In the genomic region with DNA sequence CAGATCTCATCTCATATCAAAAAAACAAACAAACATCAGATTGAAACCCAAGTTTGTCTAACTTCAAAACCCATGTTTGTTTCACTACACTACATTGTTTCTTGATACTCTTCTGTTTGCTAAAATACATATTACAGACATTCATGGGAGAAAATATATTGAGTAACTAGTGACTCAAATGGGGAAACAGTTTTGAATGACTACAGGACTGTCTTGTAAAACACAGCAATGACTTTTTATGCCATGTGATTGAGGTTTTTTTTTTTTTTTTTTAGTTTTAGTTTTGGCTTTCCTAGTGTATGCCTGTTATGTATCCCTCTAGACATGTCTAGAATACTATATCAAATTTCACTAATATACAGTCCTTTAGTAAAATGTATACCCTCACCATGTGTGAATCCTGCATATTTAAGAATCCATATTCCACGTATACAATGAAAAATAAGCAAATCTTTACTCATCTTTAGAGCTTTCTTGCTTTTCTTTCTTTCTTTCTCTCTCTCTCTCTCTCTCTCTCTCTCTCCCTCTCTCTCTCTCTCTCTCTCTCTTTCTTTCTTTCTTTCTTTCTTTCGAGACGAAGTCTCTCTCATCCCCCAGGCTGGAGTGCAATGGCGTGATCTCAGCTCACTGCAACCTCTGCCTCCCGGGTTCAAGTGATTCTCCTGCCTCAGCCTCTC, we compare ENCODE assay signal across 11 cellular contexts. TPM values are rescaled to one million over a fixed set of nuclear protein-coding genes. Genes with fewer than 3 reads are reported as not detected.
A peak's percentile ranks its signal among the peaks of the same experiment; 100 is the strongest.
DNase-seq lines count a peak whose midpoint lies in the region; ATAC-seq and TF ChIP-seq lines count a peak whose summit lies in the region.
"Had no signal": no experiment of that assay in that cellular context is flagged by ENCODE, and none has a peak within 500 bp of the region (broad histone marks: within the 10 kb centered on the region; RNA-seq: fewer than 3 reads in every experiment).

No MANE protein-coding gene starts in this region.

- no peaks in the 10 kb centered on the region for H3K79me2 ChIP-seq in PC-9 (ENCODE audit: low read depth)

- H3K4me2 ChIP-seq in PC-9 = no peak overlapping the region

- no TSS peak for BruUV-seq in PC-9 (replicated peaks; lab: Mats Ljungman, UMichigan)

- H3F3A ChIP-seq in PC-9 (ENCODE audit: insufficient read depth, low read depth) = peaks cover 11% of the 10 kb centered on the region; the same call in 1 of the 2 replicates

- CTCF ChIA-PET in PC-9 (lab: Charles Lee) = no interaction called here

- H3K27ac ChIP-seq in PC-9 = no peak overlapping the region
- H3K27ac ChIP-seq: upper lobe of left lung had no signal

- DNase-seq in AG08395 (ENCODE audit: low spot score) (peak; percentile 24), adipocyte (ENCODE audit: low read depth) (peak; percentile 52), NCI-H2171 treated with DMSO at 0.1 percent for 48 hours (lab: John Stamatoyannopoulos, UW) (no peak), PC-9 (no peak), NCI-H2029 treated with DMSO at 0.1 percent for 48 hours (lab: John Stamatoyannopoulos, UW) (no peak), NAMALWA (ENCODE audit: low spot score) (no peak)
- DNase-seq: Caco-2, upper lobe of left lung had no signal

- H3K36me3 ChIP-seq in adipocyte (ENCODE audit: control insufficient read depth, insufficient read depth, low read length, severe bottlenecking) (no peaks in the 10 kb centered on the region), PC-9 (ENCODE audit: low read depth) (no peaks in the 10 kb centered on the region)
- H3K36me3 ChIP-seq: upper lobe of left lung had no signal

- no peak overlapping the region for H3K9ac ChIP-seq in adipocyte (ENCODE audit: low read length)

- intact Hi-C loops in PC-9 (cut with micrococcal nuclease; ENCODE audit: unreplicated experiment) = no loop called here

- H3K9me3 ChIP-seq in adipocyte (ENCODE audit: control insufficient read depth, low read length) (no peaks in the 10 kb centered on the region), PC-9 (ENCODE audit: insufficient read depth, low read depth) (no peaks in the 10 kb centered on the region)
- H3K9me3 ChIP-seq: Caco-2, upper lobe of left lung had no signal

- no peak overlapping the region for H2AFZ ChIP-seq in PC-9

- TF ChIP-seq CTCF in PC-9 (conservative IDR thresholded peaks at IDR 0.05) = no peak

- H3K4me3 ChIP-seq in adipocyte (ENCODE audit: low read length) (peak overlapping the region; percentile 18), PC-9 (no peak overlapping the region)
- H3K4me3 ChIP-seq: upper lobe of left lung had no signal

- H3K27me3 ChIP-seq in adipocyte (replicated peaks; ENCODE audit: control insufficient read depth, insufficient read depth, low read length) (no peaks in the 10 kb centered on the region), PC-9 (ENCODE audit: insufficient read depth, low read depth) (no peaks in the 10 kb centered on the region)
- H3K27me3 ChIP-seq: upper lobe of left lung had no signal

- POLR2A ChIA-PET in PC-9 (lab: Charles Lee; ENCODE audit: unreplicated experiment) = interaction anchor here (0.6 kb wide), 1 partner anchor 68 kb away, joined by 10 read pairs; no protein-coding TSS in a partner anchor

- H3K9me2 ChIP-seq in PC-9 (ENCODE audit: insufficient read depth) = no peaks in the 10 kb centered on the region

- H3K4me1 ChIP-seq in adipocyte (ENCODE audit: control insufficient read depth, insufficient read depth, low read length) (peaks cover 48% of the 10 kb centered on the region), PC-9 (replicated peaks; ENCODE audit: insufficient read depth) (peaks cover 10% of the 10 kb centered on the region)

- no peaks in the 10 kb centered on the region for H4K20me1 ChIP-seq in PC-9 (ENCODE audit: insufficient read depth)

- peak; percentile 34 for ATAC-seq in GM18520 (IDR thresholded peaks at IDR 0.05; ENCODE audit: unreplicated experiment)
- ATAC-seq in HG03135 (IDR thresholded peaks at IDR 0.05; ENCODE audit: unreplicated experiment) = peak; percentile 32
- ATAC-seq: HCT116 had no signal

RNA-seq across cellular contexts. Expression of gene SERTAD2, which starts 46.6 kb away (rescaled TPM):
- total RNA-seq in PC-9 (2021) = 27.3 and 31.4 TPM in 2 replicates

Comparison
In these comparisons a context has a peak if more than half of its experiments do, and no peak if none do; other contexts are left out.
1. DNase-seq: peak in AG08395 (single experiment) and adipocyte (single experiment); none in NCI-H2171 treated with DMSO at 0.1 percent for 48 hours (single experiment), PC-9 (0 of 2), NCI-H2029 treated with DMSO at 0.1 percent for 48 hours (single experiment) and NAMALWA (single experiment).